10 cellular contexts compared by ENCODE assay signal in genomic region chr6:147287869-147288271, GRCh38.
DNase-seq lines count a peak whose midpoint lies in the region; TF ChIP-seq lines count a peak whose summit lies in the region.
"Had no signal": no experiment of that assay in that cellular context is flagged by ENCODE, and none has a peak within 500 bp of the region (broad histone marks: within the 10 kb centered on the region; RNA-seq: fewer than 3 reads in every experiment).

No MANE protein-coding gene starts in this region.

- no peak for TF ChIP-seq EP300 in SK-N-SH (IDR thresholded peaks at IDR 0.05; ENCODE audit: borderline replicate concordance in 1 of 2, low read depth in 1 of 2, low read length in 1 of 2)

- H3K27ac ChIP-seq in SK-N-SH (ENCODE audit: low read depth in 2 of 2, low read length in 1 of 2), result peak overlapping the region in 1 of 2 experiments; percentile 56; a peak in 2 of 4 replicates
- no peak overlapping the region for H3K27ac ChIP-seq in CD4-positive, alpha-beta memory T cell (ENCODE audit: low read depth, low read length)
- H3K27ac ChIP-seq: KMS-11 had no signal

- intact Hi-C loops in CD4-positive, alpha-beta memory T cell (cut with micrococcal nuclease), result loop anchor here (5.0 to 10.0 kb wide), 2 partner anchors 86 to 353 kb away; partner anchors contain the start of gene STXBP5

- peaks cover 32% of the 10 kb centered on the region for H3F3A ChIP-seq in SK-N-SH (replicated peaks; ENCODE audit: insufficient read depth)

- no peak overlapping the region for H3K4me2 ChIP-seq in SK-N-SH
- H3K4me2 ChIP-seq: KMS-11 had no signal

- CTCF ChIA-PET in SK-N-SH (lab: Yijun Ruan, JAX), result interaction anchor here (0.6 to 2.1 kb wide), 2 partner anchors 431 to 627 kb away, joined by 3 to 5 read pairs; no protein-coding TSS in a partner anchor
- CTCF ChIA-PET in CD4-positive, alpha-beta memory T cell (lab: Charles Lee; ENCODE audit: partially characterized antibody), result interaction anchor here (1.0 to 1.5 kb wide), 5 partner anchors 13 to 431 kb away, joined by 3 to 4 read pairs (median 3); no protein-coding TSS in a partner anchor

- no peaks in the 10 kb centered on the region; a peak in 2 of 4 replicates for H3K4me1 ChIP-seq in SK-N-SH (ENCODE audit: control insufficient read depth in 1 of 2, insufficient read depth in 2 of 2, low read depth in 1 of 2, low read length in 1 of 2)
- peaks cover 8% of the 10 kb centered on the region for H3K4me1 ChIP-seq in CD4-positive, alpha-beta memory T cell (ENCODE audit: insufficient read depth, low read length)

- peaks cover 39% of the 10 kb centered on the region for H3K4me1 Mint-ChIP-seq in HFFc6 (ENCODE audit: low read depth)
- H3K4me1 Mint-ChIP-seq in CD4-positive, alpha-beta memory T cell, result peaks cover 11 to 20% (median 13%) of the 10 kb centered on the region in 4 donors

- 43% methylated on average over 3 of the region's 3 CpGs for WGBS in SK-N-SH (ENCODE audit: low lambda C conversion rate)

- POLR2A ChIA-PET in SK-N-SH (lab: Yijun Ruan, JAX), result interaction anchor here (0.7 kb wide), 1 partner anchor 1473 kb away, joined by 3 read pairs; no protein-coding TSS in a partner anchor
- POLR2A ChIA-PET in CD4-positive, alpha-beta memory T cell (lab: Charles Lee; ENCODE audit: partially characterized antibody), result no interaction called here

- peaks cover 24% of the 10 kb centered on the region for H3K79me2 ChIP-seq in SK-N-SH (ENCODE audit: insufficient read depth)

- H3K4me3 Mint-ChIP-seq in HFFc6, result peak overlapping the region; percentile 59
- H3K4me3 Mint-ChIP-seq in CD4-positive, alpha-beta memory T cell, result no peak overlapping the region

- H4K20me1 ChIP-seq in SK-N-SH (ENCODE audit: insufficient read depth), result no peaks in the 10 kb centered on the region

- H3K9me2 ChIP-seq in SK-N-SH, result no peaks in the 10 kb centered on the region

- H3K9ac ChIP-seq in SK-N-SH, result no peak overlapping the region
- H3K9ac ChIP-seq: KMS-11 had no signal

- H3K9me3 Mint-ChIP-seq in HFFc6, result no peaks in the 10 kb centered on the region
- H3K9me3 Mint-ChIP-seq in CD4-positive, alpha-beta memory T cell, result no peaks in the 10 kb centered on the region

- H2AFZ ChIP-seq in SK-N-SH (ENCODE audit: low read depth), result peak overlapping the region; percentile 24; the same call in 1 of the 2 replicates

- DNase-seq in HFFc6, result peak; percentile 40
- no peak for DNase-seq in SK-N-SH
- peak; percentile 75 for DNase-seq in fibroblast of pulmonary artery (ENCODE audit: low read depth)
- peak; percentile 75 for DNase-seq in renal cortical epithelial cell (ENCODE audit: low read depth)
- DNase-seq in germinal center (ENCODE audit: low spot score), result no peak
- no peak for DNase-seq in CD4-positive, alpha-beta memory T cell
- DNase-seq in stimulated activated CD4-positive, alpha-beta T cell treated with anti-CD3 and anti-CD28 coated beads, Interleukin-4, amount 100 ng/mL, for 1 hour, result no peak
- DNase-seq: midbrain, substantia nigra had no signal

- H3K27me3 ChIP-seq in SK-N-SH (ENCODE audit: insufficient read depth), result no peaks in the 10 kb centered on the region
- no peaks in the 10 kb centered on the region for H3K27me3 ChIP-seq in CD4-positive, alpha-beta memory T cell (ENCODE audit: insufficient read depth, low read length)

- H3K27ac Mint-ChIP-seq in HFFc6, result peak overlapping the region; percentile 89
- no peak overlapping the region for H3K27ac Mint-ChIP-seq in CD4-positive, alpha-beta memory T cell

- no peak for TF ChIP-seq CTCF in HFFc6 (IDR thresholded peaks at IDR 0.05)
- no peak for TF ChIP-seq CTCF in SK-N-SH (IDR thresholded peaks at IDR 0.05)
- TF ChIP-seq CTCF in fibroblast of pulmonary artery (IDR thresholded peaks at IDR 0.05; ENCODE audit: low read length, missing control alignments), result no peak

- no peaks in the 10 kb centered on the region for H3K27me3 Mint-ChIP-seq in HFFc6 (ENCODE audit: insufficient read depth)
- H3K27me3 Mint-ChIP-seq in CD4-positive, alpha-beta memory T cell, result no peaks in the 10 kb centered on the region

- TF ChIP-seq RAD21 in SK-N-SH (IDR thresholded peaks at IDR 0.05; ENCODE audit: low read length), result no peak

- no peaks in the 10 kb centered on the region for H3K36me3 Mint-ChIP-seq in HFFc6 (ENCODE audit: low read depth)
- peaks cover 22 to 26% of the 10 kb centered on the region in 2 donors for H3K36me3 Mint-ChIP-seq in CD4-positive, alpha-beta memory T cell

- H3K36me3 ChIP-seq in SK-N-SH (replicated peaks in 1 of 2; ENCODE audit: control insufficient read depth in 1 of 2, insufficient read depth in 2 of 2, low read length in 1 of 2), result peaks cover 20 to 47% of the 10 kb centered on the region in 2 experiments
- no peaks in the 10 kb centered on the region for H3K36me3 ChIP-seq in CD4-positive, alpha-beta memory T cell (ENCODE audit: insufficient read depth, low read length)

- no peaks in the 10 kb centered on the region for H3K9me3 ChIP-seq in SK-N-SH
- H3K9me3 ChIP-seq in CD4-positive, alpha-beta memory T cell (ENCODE audit: control insufficient read depth in 1 of 2, low read length in 2 of 2), result no peaks in the 10 kb centered on the region

- H3K4me3 ChIP-seq in SK-N-SH (ENCODE audit: low read depth in 2 of 2, low read length in 1 of 2), result no peak overlapping the region
- H3K4me3 ChIP-seq in fibroblast of pulmonary artery (replicated peaks; ENCODE audit: low read depth, low read length), result no peak overlapping the region
- no peak overlapping the region for H3K4me3 ChIP-seq in CD4-positive, alpha-beta memory T cell (ENCODE audit: low read length in 2 of 2)

TF ChIP-seq in SK-N-SH, 30 proteins besides CTCF, POLR2A, EP300 and RAD21:
- peak; percentile 46 for TF ChIP-seq JUND (IDR thresholded peaks at IDR 0.05)
- no peak for TF ChIP-seq FOXJ3 (CRISPR knock-in tag; IDR thresholded peaks at IDR 0.05)
- TF ChIP-seq FOSL2 (IDR thresholded peaks at IDR 0.05; ENCODE audit: borderline replicate concordance, low read depth), result peak; percentile 47; the same call in 1 of the 2 replicates

Comparison
In these comparisons a context has a peak if more than half of its experiments do, and no peak if none do; other contexts are left out.
1. DNase-seq: peak in HFFc6 (single experiment), fibroblast of pulmonary artery (single experiment) and renal cortical epithelial cell (single experiment); none in SK-N-SH (single experiment), germinal center (single experiment), CD4-positive, alpha-beta memory T cell (0 of 5) and stimulated activated CD4-positive, alpha-beta T cell treated with anti-CD3 and anti-CD28 coated beads, Interleukin-4, amount 100 ng/mL, for 1 hour (single experiment).